In the genomic region with DNA sequence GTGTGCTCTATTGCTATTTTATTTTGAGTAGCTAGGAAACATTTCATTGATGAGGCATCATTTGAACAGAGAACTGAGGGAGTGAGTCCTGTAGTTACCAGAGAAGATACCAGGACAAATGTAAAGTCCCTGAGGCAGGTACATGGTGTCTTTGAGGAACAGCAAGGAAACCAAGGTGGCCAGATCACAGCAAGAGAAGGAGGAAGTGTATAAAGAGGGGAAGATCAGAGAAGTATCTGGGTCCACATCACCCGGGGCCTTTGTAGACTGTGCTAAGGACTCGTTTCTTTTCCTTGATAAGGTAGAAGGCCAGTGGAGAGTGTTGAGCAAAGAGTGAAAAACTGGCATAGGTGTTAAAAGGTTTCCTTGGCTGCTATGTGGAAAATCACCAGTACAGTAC, we compare ENCODE assay signal across 33 cellular contexts.
"Had no signal": no experiment of that assay in that cellular context is flagged by ENCODE, and none has a peak within 500 bp of the region (broad histone marks: within the 10 kb centered on the region; RNA-seq: fewer than 3 reads in every experiment).

No MANE protein-coding gene starts in this region.

- H3K27ac ChIP-seq: adrenal gland, body of pancreas, brain microvascular endothelial cell, breast epithelium, VCaP had no signal

- H3K36me3 Mint-ChIP-seq: activated naive CD4-positive, alpha-beta T cell treated with anti-CD3 and anti-CD28 coated beads, Interleukin-2, amount 10 ng/mL, durations not matched to agents 7 days and 5 days had no signal

- H3K4me3 ChIP-seq: adrenal gland, body of pancreas, breast epithelium had no signal

- H3K9me3 Mint-ChIP-seq: activated naive CD4-positive, alpha-beta T cell treated with anti-CD3 and anti-CD28 coated beads, Interleukin-2, amount 50 U/mL, for 24 hours had no signal

- H3K27ac Mint-ChIP-seq: activated B cell treated with CpG ODN at 0.5 μM for 24 hours; activated CD4-positive, alpha-beta memory T cell treated with anti-CD3 and anti-CD28 coated beads for 36 hours; activated CD4-positive, alpha-beta T cell treated with anti-CD3 and anti-CD28 coated beads, Interleukin-2, amount 10 ng/mL, durations not matched to agents 24 days and 14 days; activated CD8-positive, alpha-beta T cell treated with anti-CD3 and anti-CD28 coated beads for 36 hours; activated naive CD4-positive, alpha-beta T cell treated with anti-CD3 and anti-CD28 coated beads, Interleukin-2, amount 10 ng/mL, durations not matched to agents 7 days and 5 days; activated naive CD4-positive, alpha-beta T cell treated with anti-CD3 and anti-CD28 coated beads, Interleukin-2, amount 50 U/mL, for 24 hours; activated naive CD8-positive, alpha-beta T cell; activated naive CD8-positive, alpha-beta T cell treated with anti-CD3 and anti-CD28 coated beads, Interleukin-2, amount 10 ng/mL, durations not matched to agents 7 days and 5 days; activated T-cell treated with anti-CD3 and anti-CD28 coated beads, Interleukin-2, amount 50 U/mL, for 72 hours; activated T-helper 2 cell treated with anti-CD3 and anti-CD28 coated beads, Interferon-gamma antibody, Interleukin-2, Interleukin-4, amounts not matched to agents 10 μg/mL and 5 μg/mL and 100 μg/mL, durations not matched to agents 14 hours and 24 hours and 36 hours; T-helper 1 cell treated with Interleukin-12 subunit alpha and Interleukin-12 subunit beta and Interleukin-4 antibody, amounts not matched to agents 30 μg/mL and 1 μg/mL, for 36 hours; T-helper 2 cell treated with Interferon-gamma antibody and Interleukin-4, amounts not matched to agents 5 μg/mL and 100 μg/mL, for 36 hours had no signal

- H3K4me1 ChIP-seq: adrenal gland, body of pancreas, breast epithelium had no signal

- H3K4me3 Mint-ChIP-seq: activated B cell treated with CpG ODN at 0.5 μM for 24 hours; activated CD4-positive, alpha-beta memory T cell treated with anti-CD3 and anti-CD28 coated beads for 36 hours; activated CD4-positive, alpha-beta T cell treated with anti-CD3 and anti-CD28 coated beads, Interleukin-2, amount 10 ng/mL, durations not matched to agents 24 days and 14 days; activated CD8-positive, alpha-beta T cell treated with anti-CD3 and anti-CD28 coated beads for 36 hours; activated naive CD4-positive, alpha-beta T cell treated with anti-CD3 and anti-CD28 coated beads, Interleukin-2, amount 10 ng/mL, durations not matched to agents 7 days and 5 days; activated naive CD4-positive, alpha-beta T cell treated with anti-CD3 and anti-CD28 coated beads, Interleukin-2, amount 50 U/mL, for 24 hours; activated naive CD8-positive, alpha-beta T cell; activated naive CD8-positive, alpha-beta T cell treated with anti-CD3 and anti-CD28 coated beads, Interleukin-2, amount 10 ng/mL, durations not matched to agents 7 days and 5 days; activated T-cell treated with anti-CD3 and anti-CD28 coated beads, Interleukin-2, amount 50 U/mL, for 4 hours; activated T-cell treated with anti-CD3 and anti-CD28 coated beads, Interleukin-2, amount 50 U/mL, for 72 hours; T-helper 1 cell treated with Interleukin-12 subunit alpha and Interleukin-12 subunit beta and Interleukin-4 antibody, amounts not matched to agents 30 μg/mL and 1 μg/mL, for 36 hours; T-helper 2 cell treated with Interferon-gamma antibody and Interleukin-4, amounts not matched to agents 5 μg/mL and 100 μg/mL, for 36 hours had no signal

- H3K27me3 Mint-ChIP-seq: activated naive CD4-positive, alpha-beta T cell treated with anti-CD3 and anti-CD28 coated beads, Interleukin-2, amount 50 U/mL, for 24 hours; activated naive CD8-positive, alpha-beta T cell had no signal

- H3K4me1 Mint-ChIP-seq: activated B cell treated with CpG ODN at 0.5 μM for 24 hours; activated naive CD4-positive, alpha-beta T cell treated with anti-CD3 and anti-CD28 coated beads, Interleukin-2, amount 50 U/mL, for 24 hours had no signal

- DNase-seq: activated B cell treated with CpG ODN at 0.5 μM for 24 hours; activated CD4-positive, alpha-beta memory T cell treated with anti-CD3 and anti-CD28 coated beads for 36 hours; activated CD4-positive, alpha-beta T cell treated with anti-CD3 and anti-CD28 coated beads for 4 hours; activated CD4-positive, alpha-beta T cell treated with anti-CD3 and anti-CD28 coated beads, Interleukin-2, amount 10 ng/mL, durations not matched to agents 24 days and 14 days; activated CD4-positive, alpha-beta T cell treated with anti-CD3 and anti-CD28 coated beads, Interleukin-2, amount 50 U/mL, for 1 hour; activated CD4-positive, alpha-beta T cell treated with anti-CD3 and anti-CD28 coated beads, Interleukin-2, amount 50 U/mL, for 4 hours; activated CD4-positive, CD25-positive, alpha-beta regulatory T cell treated with anti-CD3 and anti-CD28 coated beads, Interleukin-2, amount 50 U/mL, for 72 hours; activated CD8-positive, alpha-beta memory T cell treated with anti-CD3 and anti-CD28 coated beads, Interleukin-2, amount 50 U/mL, for 4 hours; activated CD8-positive, alpha-beta T cell treated with anti-CD3 and anti-CD28 coated beads for 36 hours; activated effector memory CD4-positive, alpha-beta T cell treated with Interleukin-2 at 50 U/mL for 16 hours; activated gamma-delta T cell; activated naive CD4-positive, alpha-beta T cell treated with anti-CD3 and anti-CD28 coated beads, Interleukin-2, amount 10 ng/mL, durations not matched to agents 7 days and 5 days; activated naive CD4-positive, alpha-beta T cell treated with Interleukin-2 at 50 U/mL for 16 hours; activated naive CD8-positive, alpha-beta T cell treated with anti-CD3 and anti-CD28 coated beads, Interleukin-2, amount 10 ng/mL, durations not matched to agents 7 days and 5 days; activated T-cell treated with anti-CD3 and anti-CD28 coated beads for 4 hours; activated T-cell treated with anti-CD3 and anti-CD28 coated beads, Interleukin-2, amount 50 U/mL, for 1 hour; activated T-cell treated with anti-CD3 and anti-CD28 coated beads, Interleukin-2, amount 50 U/mL, for 4 hours; activated T-cell treated with anti-CD3 and anti-CD28 coated beads, Interleukin-2, amount 50 U/mL, for 72 hours; adrenal gland; amniotic stem cell; aorta; body of pancreas; brain microvascular endothelial cell; central memory CD4-positive, alpha-beta T cell; T-helper 2 cell; T-helper 9 cell had no signal

- H3K36me3 ChIP-seq: adrenal gland, brain microvascular endothelial cell, breast epithelium had no signal

- ATAC-seq: activated CD8-positive, alpha-beta T cell treated with anti-CD3 and anti-CD28 coated beads for 36 hours; activated T-cell treated with anti-CD3 and anti-CD28 coated beads, Interleukin-2, amount 50 U/mL, for 4 hours; activated T-cell treated with anti-CD3 and anti-CD28 coated beads, Interleukin-2, amount 50 U/mL, for 72 hours; body of pancreas had no signal

- H3K27me3 ChIP-seq: adrenal gland, body of pancreas, brain microvascular endothelial cell, breast epithelium had no signal

- H3K9me3 ChIP-seq: body of pancreas had no signal
